ENCODE assay signal across 12 cellular contexts in the genomic region with DNA sequence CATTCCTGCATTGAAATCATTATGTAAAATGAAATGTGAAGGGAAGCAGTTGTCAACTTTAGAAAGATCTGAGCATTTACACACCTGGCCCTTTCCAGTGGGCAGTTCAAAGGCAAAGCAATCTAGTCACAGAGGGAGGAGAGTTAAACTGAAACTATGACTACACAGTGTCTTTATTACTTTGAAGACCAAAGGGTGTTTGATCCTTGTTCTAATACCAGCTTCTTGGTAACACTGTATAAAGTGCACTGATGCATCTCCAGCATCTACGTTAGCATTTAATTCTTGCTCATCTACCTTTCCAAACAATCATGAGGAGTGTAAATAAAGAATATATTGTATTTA.
DNase-seq lines count a peak whose midpoint lies in the region; ATAC-seq and TF ChIP-seq lines count a peak whose summit lies in the region.
"Had no signal": no experiment of that assay in that cellular context is flagged by ENCODE, and none has a peak within 500 bp of the region (broad histone marks: within the 10 kb centered on the region; RNA-seq: fewer than 3 reads in every experiment).

No MANE protein-coding gene starts in this region.

- no peak overlapping the region for H2AFZ ChIP-seq in MM.1S (ENCODE audit: low read length)

- in situ Hi-C loops in brain microvascular endothelial cell (cut with HindIII; ENCODE audit: low pct_ligation_motif_present, low sequenced_read_pairs), result no loop called here

- no peaks in the 10 kb centered on the region for H3K9me3 ChIP-seq in MM.1S (replicated peaks; ENCODE audit: insufficient read depth, low read length)
- H3K9me3 ChIP-seq in mucosa of rectum (ENCODE audit: control insufficient read depth in 2 of 2, low read length in 2 of 2), result no peaks in the 10 kb centered on the region
- H3K9me3 ChIP-seq: thoracic aorta had no signal

- TF ChIP-seq CTCF in GM10248 (IDR thresholded peaks at IDR 0.05; ENCODE audit: control extremely low read depth, extremely low read depth, low read depth, missing control alignments) (no peak), MM.1S (IDR thresholded peaks at IDR 0.05; ENCODE audit: low read length) (no peak), brain microvascular endothelial cell (IDR thresholded peaks at IDR 0.05; ENCODE audit: low read depth, low read length, missing control alignments) (no peak)

- H4K20me1 ChIP-seq in MM.1S (ENCODE audit: insufficient read depth, low read length), result no peaks in the 10 kb centered on the region

- H3K27ac ChIP-seq in MM.1S (ENCODE audit: low read length) (no peak overlapping the region), mucosa of rectum (ENCODE audit: low read depth in 2 of 2, low read length in 2 of 2) (peak overlapping the region; percentile 91 to 94), brain microvascular endothelial cell (no peak overlapping the region)
- H3K27ac ChIP-seq: thoracic aorta had no signal

- peak; percentile 50 for DNase-seq in GM10248 (ENCODE audit: extremely low spot score)
- peak; percentile 30 for DNase-seq in MM.1S
- no peak for DNase-seq in NCI-H524 (lab: John Stamatoyannopoulos, UW)
- DNase-seq in brain microvascular endothelial cell, result no peak
- DNase-seq in DMS114 treated with DMSO at 0.1 percent for 48 hours (lab: John Stamatoyannopoulos, UW; ENCODE audit: unreplicated experiment), result no peak
- DNase-seq: activated CD4-positive, alpha-beta T cell treated with anti-CD3 and anti-CD28 coated beads, Interleukin-2, amount 10 ng/mL, durations not matched to agents 7 days and 5 days; naive B cell; NCI-H2171; SHP77 treated with DMSO at 0.1 percent for 48 hours had no signal

- no peaks in the 10 kb centered on the region for H3K9me2 ChIP-seq in MM.1S (replicated peaks; ENCODE audit: insufficient read depth, low read length)

- no peaks in the 10 kb centered on the region for H3K79me2 ChIP-seq in MM.1S (ENCODE audit: low read length)

- CTCF ChIA-PET in GM10248 (lab: Yijun Ruan, JAX), result no interaction called here

- peak; percentile 82 for ATAC-seq in GM19351 (IDR thresholded peaks at IDR 0.05; ENCODE audit: unreplicated experiment)

- H3K4me3 ChIP-seq in MM.1S (ENCODE audit: low read length) (no peak overlapping the region), mucosa of rectum (ENCODE audit: low read length in 2 of 2) (no peak overlapping the region), brain microvascular endothelial cell (ENCODE audit: low read depth, low read length) (no peak overlapping the region)
- H3K4me3 ChIP-seq: thoracic aorta had no signal

- H3K27me3 ChIP-seq in MM.1S (replicated peaks; ENCODE audit: insufficient read depth, low read length) (no peaks in the 10 kb centered on the region), mucosa of rectum (ENCODE audit: control insufficient read depth in 2 of 2, insufficient read depth in 2 of 2, low read length in 2 of 2) (no peaks in the 10 kb centered on the region), brain microvascular endothelial cell (replicated peaks) (no peaks in the 10 kb centered on the region)

- H3K4me2 ChIP-seq in MM.1S (ENCODE audit: low read depth, low read length), result no peak overlapping the region

- POLR2A ChIA-PET in GM10248 (lab: Yijun Ruan, JAX), result no interaction called here

- H3K4me1 ChIP-seq in MM.1S (ENCODE audit: low read length), result peaks cover 13% of the 10 kb centered on the region
- H3K4me1 ChIP-seq in mucosa of rectum (ENCODE audit: control insufficient read depth in 2 of 2, insufficient read depth in 2 of 2, low read length in 2 of 2), result peaks cover 8 to 20% of the 10 kb centered on the region in 2 donors

- H3K36me3 ChIP-seq in MM.1S (replicated peaks; ENCODE audit: insufficient read depth, low read length), result no peaks in the 10 kb centered on the region
- H3K36me3 ChIP-seq in mucosa of rectum (ENCODE audit: control insufficient read depth in 2 of 2, insufficient read depth in 2 of 2, low read length in 2 of 2), result no peaks in the 10 kb centered on the region
- H3K36me3 ChIP-seq in brain microvascular endothelial cell (replicated peaks), result no peaks in the 10 kb centered on the region
- H3K36me3 ChIP-seq: thoracic aorta had no signal

- peaks cover 5% of the 10 kb centered on the region for H3F3A ChIP-seq in MM.1S (ENCODE audit: insufficient read depth, low read length)

- H3K9ac ChIP-seq in MM.1S (ENCODE audit: low read length) (no peak overlapping the region), mucosa of rectum (ENCODE audit: low read depth in 1 of 2, low read length in 2 of 2) (peak overlapping the region; percentile 36 to 41)

Comparison
In these comparisons a context has a peak if more than half of its experiments do, and no peak if none do; other contexts are left out.
1. DNase-seq: peak in GM10248 (single experiment) and MM.1S (single experiment); none in NCI-H524 (0 of 2), brain microvascular endothelial cell (single experiment) and DMS114 treated with DMSO at 0.1 percent for 48 hours (single experiment).
2. H3K27ac ChIP-seq: peak in mucosa of rectum (2 of 2); none in MM.1S (single experiment) and brain microvascular endothelial cell (single experiment).